Comparison of ENCODE assay signal across 28 cellular contexts in genomic region chr10:133179651-133180050, GRCh38. TPM values are rescaled to one million over a fixed set of nuclear protein-coding genes. Genes with fewer than 3 reads are reported as not detected.
"Had no signal": no experiment of that assay in that cellular context is flagged by ENCODE, and none has a peak within 500 bp of the region (broad histone marks: within the 10 kb centered on the region; RNA-seq: fewer than 3 reads in every experiment).

No MANE protein-coding gene starts in this region.

- H3K27ac ChIP-seq: brain microvascular endothelial cell, cardiac muscle cell, SJSA1 had no signal

- H3K9me3 ChIP-seq: MG63 had no signal

- H3K27ac Mint-ChIP-seq: activated CD8-positive, alpha-beta T cell treated with anti-CD3 and anti-CD28 coated beads for 36 hours; activated naive CD4-positive, alpha-beta T cell treated with anti-CD3 and anti-CD28 coated beads, Interleukin-2, amount 10 ng/mL, durations not matched to agents 7 days and 5 days; activated naive CD8-positive, alpha-beta T cell treated with anti-CD3 and anti-CD28 coated beads for 36 hours; activated T-cell treated with anti-CD3 and anti-CD28 coated beads, Interleukin-2, amount 50 U/mL, for 72 hours; activated T-helper 2 cell treated with anti-CD3 and anti-CD28 coated beads, Interferon-gamma antibody, Interleukin-2, Interleukin-4, amounts not matched to agents 10 μg/mL and 5 μg/mL and 100 μg/mL, durations not matched to agents 14 hours and 24 hours and 36 hours; T-helper 1 cell treated with Interleukin-12 subunit alpha and Interleukin-12 subunit beta and Interleukin-4 antibody, amounts not matched to agents 30 μg/mL and 1 μg/mL, for 36 hours had no signal

- H3K36me3 ChIP-seq: brain microvascular endothelial cell, cardiac muscle cell, MG63, SJSA1 had no signal

- H3K27me3 Mint-ChIP-seq: activated CD8-positive, alpha-beta T cell treated with anti-CD3 and anti-CD28 coated beads for 36 hours; activated naive CD4-positive, alpha-beta T cell treated with anti-CD3 and anti-CD28 coated beads, Interleukin-2, amount 10 ng/mL, durations not matched to agents 7 days and 5 days had no signal

- H3K4me3 Mint-ChIP-seq: activated CD8-positive, alpha-beta T cell treated with anti-CD3 and anti-CD28 coated beads for 36 hours; activated naive CD4-positive, alpha-beta T cell treated with anti-CD3 and anti-CD28 coated beads, Interleukin-2, amount 10 ng/mL, durations not matched to agents 7 days and 5 days; activated naive CD8-positive, alpha-beta T cell treated with anti-CD3 and anti-CD28 coated beads for 36 hours; activated T-cell treated with anti-CD3 and anti-CD28 coated beads, Interleukin-2, amount 50 U/mL, for 72 hours; T-helper 1 cell treated with Interleukin-12 subunit alpha and Interleukin-12 subunit beta and Interleukin-4 antibody, amounts not matched to agents 30 μg/mL and 1 μg/mL, for 36 hours had no signal

- ATAC-seq: activated CD4-positive, CD25-positive, alpha-beta regulatory T cell treated with anti-CD3 and anti-CD28 coated beads, Interleukin-2, amount 50 U/mL, for 24 hours; activated CD8-positive, alpha-beta T cell treated with anti-CD3 and anti-CD28 coated beads for 36 hours; activated T-cell treated with anti-CD3 and anti-CD28 coated beads, Interleukin-2, amount 50 U/mL, for 72 hours; Panc1; SK-N-SH treated with all-trans-retinoic acid at 6 μM for 48 hours had no signal

- H3K36me3 Mint-ChIP-seq: activated naive CD8-positive, alpha-beta T cell treated with anti-CD3 and anti-CD28 coated beads for 36 hours had no signal

- H3K27me3 ChIP-seq: brain microvascular endothelial cell, cardiac muscle cell, MG63, SJSA1 had no signal

- H3K4me3 ChIP-seq: cardiac muscle cell, MG63, SJSA1 had no signal

- H3K4me1 ChIP-seq: SJSA1 had no signal

- H3K4me1 Mint-ChIP-seq: activated naive CD4-positive, alpha-beta T cell treated with anti-CD3 and anti-CD28 coated beads, Interleukin-2, amount 10 ng/mL, durations not matched to agents 7 days and 5 days; activated naive CD8-positive, alpha-beta T cell treated with anti-CD3 and anti-CD28 coated beads for 36 hours had no signal

- DNase-seq: activated CD4-positive, alpha-beta T cell treated with anti-CD3 and anti-CD28 coated beads for 4 hours; activated CD8-positive, alpha-beta memory T cell treated with anti-CD3 and anti-CD28 coated beads, Interleukin-2, amount 50 U/mL, for 4 hours; activated CD8-positive, alpha-beta T cell treated with anti-CD3 and anti-CD28 coated beads for 36 hours; activated gamma-delta T cell treated with Interleukin-2 at 50 U/mL for 16 hours; activated naive CD4-positive, alpha-beta T cell treated with anti-CD3 and anti-CD28 coated beads, Interleukin-2, amount 10 ng/mL, durations not matched to agents 7 days and 5 days; activated naive CD8-positive, alpha-beta T cell treated with anti-CD3 and anti-CD28 coated beads for 36 hours; activated T-cell treated with anti-CD3 and anti-CD28 coated beads, Interleukin-2, amount 50 U/mL, for 72 hours; brain microvascular endothelial cell; MG63; NCI-H1105; NCI-H1436; NCI-H1694 treated with DMSO at 0.1 percent for 48 hours; NCI-H2029 treated with DMSO at 0.1 percent for 48 hours; NCI-H510A treated with DMSO at 0.1 percent for 48 hours; NCI-H69; NK-92 treated with Interleukin-12 subunit alpha and Interleukin-12 subunit beta, amount 100 ng/mL, for 24 hours; OCI-M1; RPMI8226; SHP77; SW 1271 had no signal

RNA-seq across cellular contexts. Expression of gene KNDC1, which starts 19.6 kb away (rescaled TPM):
- total RNA-seq: activated CD8-positive, alpha-beta T cell treated with anti-CD3 and anti-CD28 coated beads for 36 hours; activated naive CD8-positive, alpha-beta T cell treated with anti-CD3 and anti-CD28 coated beads for 36 hours had no signal

RNA-seq across cellular contexts. Expression of gene UTF1, which starts 50.4 kb away (rescaled TPM):
- total RNA-seq: activated CD8-positive, alpha-beta T cell treated with anti-CD3 and anti-CD28 coated beads for 36 hours; activated naive CD8-positive, alpha-beta T cell treated with anti-CD3 and anti-CD28 coated beads for 36 hours; cardiac muscle cell; SJSA1 had no signal
- polyA plus RNA-seq: adipose tissue, cardiac muscle cell had no signal

RNA-seq across cellular contexts. Expression of gene VENTX, which starts 58.0 kb away (rescaled TPM):
- total RNA-seq: activated naive CD8-positive, alpha-beta T cell treated with anti-CD3 and anti-CD28 coated beads for 36 hours; activated T-helper 2 cell treated with anti-CD3 and anti-CD28 coated beads, Interferon-gamma antibody, Interleukin-2, Interleukin-4, amounts not matched to agents 10 μg/mL and 5 μg/mL and 100 μg/mL, durations not matched to agents 14 hours and 24 hours and 36 hours; cardiac muscle cell; SJSA1 had no signal
- polyA plus RNA-seq: cardiac muscle cell had no signal
